In genomic region chr7:141012044-141012685, GRCh38 we compare ENCODE assay signal across 8 cellular contexts. TPM values are rescaled to one million over a fixed set of nuclear protein-coding genes. Genes with fewer than 3 reads are reported as not detected.
DNase-seq lines count a peak whose midpoint lies in the region; ATAC-seq lines count a peak whose summit lies in the region.

No MANE protein-coding gene starts in this region.

- peak; percentile 32 for ATAC-seq in HG03159 (IDR thresholded peaks at IDR 0.05; ENCODE audit: unreplicated experiment)

- DNase-seq in SHP77 (lab: John Stamatoyannopoulos, UW) (peak; percentile 46 to 60), SHP77 treated with DMSO at 0.1 percent for 48 hours (lab: John Stamatoyannopoulos, UW) (no peak), NCI-H460 (ENCODE audit: extremely low read depth, low read depth) (peak; percentile 77), dermis microvascular lymphatic vessel endothelial cell (ENCODE audit: low read depth in 2 of 2) (peak; percentile 71 to 74), middle frontal gyrus (ENCODE audit: extremely low spot score, low spot score) (peak; percentile 52)
- peak; percentile 71 to 72 for DNase-seq in activated CD4-positive, alpha-beta T cell treated with anti-CD3 and anti-CD28 coated beads, Interleukin-2, amount 50 U/mL, for 4 hours
- DNase-seq in stimulated activated CD8-positive, alpha-beta memory T cell treated with anti-CD3 and anti-CD28 coated beads, Interleukin-7, amount 100 ng/mL, for 24 hours (ENCODE audit: low read depth), result peak; percentile 53

RNA-seq across cellular contexts. Expression of gene MRPS33, which starts 2.6 kb away (rescaled TPM):
- 115 and 132 TPM in 2 replicates for total RNA-seq in NCI-H460 (2014; rRNA removed; shearing (Covaris generic))
- 27.9 and 31.2 TPM in 2 replicates for polyA plus RNA-seq in NCI-H460 (2014; cell fraction: nucleus; rRNA removed)
- total RNA-seq in dermis microvascular lymphatic vessel endothelial cell, result 12.4 and 20.4 TPM in 2 replicates
